8 cellular contexts compared by ENCODE assay signal in the genomic region with DNA sequence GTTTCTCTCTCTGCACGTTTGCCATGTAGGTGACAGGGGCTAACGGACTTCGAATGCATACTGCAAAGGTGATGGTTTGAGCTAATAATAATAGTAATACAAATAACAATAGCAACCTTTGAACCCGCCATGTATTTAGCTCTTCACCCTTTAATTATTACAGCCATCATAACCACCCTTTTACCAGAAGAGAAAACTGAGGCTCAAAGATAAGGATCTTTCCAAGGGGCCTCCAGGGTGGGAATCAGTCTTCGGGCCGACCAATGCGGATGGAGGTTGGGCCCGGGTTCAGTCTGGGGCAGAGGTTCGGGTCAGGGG. TPM values are rescaled to one million over a fixed set of nuclear protein-coding genes. Genes with fewer than 3 reads are reported as not detected.
DNase-seq lines count a peak whose midpoint lies in the region; ATAC-seq, FAIRE-seq and TF ChIP-seq lines count a peak whose summit lies in the region.

No MANE protein-coding gene starts in this region.

- ATAC-seq in HG02588 (IDR thresholded peaks at IDR 0.05; ENCODE audit: unreplicated experiment): no peak

- H3K27me3 ChIP-seq in SJSA1 (replicated peaks) (no peaks in the 10 kb centered on the region), sigmoid colon (no peaks in the 10 kb centered on the region)

- no peak for TF ChIP-seq EP300 in sigmoid colon (IDR thresholded peaks at IDR 0.05)

- intact Hi-C loops in sigmoid colon (cut with DNase I): loop anchor here (1.0 to 5.0 kb wide), 2 partner anchors 39 to 116 kb away; partner anchors contain the start of gene UBE2B

- no peak for TF ChIP-seq POLR2A in sigmoid colon (IDR thresholded peaks at IDR 0.05)
- TF ChIP-seq POLR2A in H54 (IDR thresholded peaks at IDR 0.05; ENCODE audit: low read depth, low read length): no peak

- H3K4me1 ChIP-seq in SJSA1 (replicated peaks): peaks cover 12% of the 10 kb centered on the region
- H3K4me1 ChIP-seq in sigmoid colon: peaks cover 0 to 27% (median 25%) of the 10 kb centered on the region in 4 donors

- 3 to 8% methylated on average over 9 of the region's 9 CpGs for WGBS in sigmoid colon, 2 donors

- H3K27ac ChIP-seq in SJSA1: no peak overlapping the region
- H3K27ac ChIP-seq in sigmoid colon: peak overlapping the region; percentile 80 to 87 (median 84)

- FAIRE-seq in frontal cortex (lab: Jason Lieb, UNC) (no peak), H54 (lab: Jason Lieb, UNC) (no peak)

- H3K9me3 ChIP-seq in SJSA1 (replicated peaks) (no peaks in the 10 kb centered on the region), sigmoid colon (no peaks in the 10 kb centered on the region)

- no peak for DNase-seq in SJSA1 (ENCODE audit: low read depth in 1 of 2, low spot score in 2 of 2)
- DNase-seq in fibroblast of the aortic adventitia (ENCODE audit: low read depth): no peak
- no peak for DNase-seq in sigmoid colon
- DNase-seq in NCI-H446 (lab: John Stamatoyannopoulos, UW): no peak
- DNase-seq in frontal cortex (ENCODE audit: low spot score in 2 of 2): no peak
- DNase-seq in H54 (ENCODE audit: insufficient read length, low spot score): no peak

- H3K36me3 ChIP-seq in SJSA1 (peaks cover 24% of the 10 kb centered on the region), sigmoid colon (peaks cover 0 to 13% (median 4%) of the 10 kb centered on the region in 4 donors)

- TF ChIP-seq CTCF in GM12875 (IDR thresholded peaks at IDR 0.05; ENCODE audit: borderline replicate concordance, insufficient read depth, low read depth, low read length) (no peak), fibroblast of the aortic adventitia (IDR thresholded peaks at IDR 0.05; ENCODE audit: insufficient read depth, low read length) (no peak), sigmoid colon (IDR thresholded peaks at IDR 0.05) (no peak)

- H3K4me3 ChIP-seq in GM12875 (ENCODE audit: low read depth, low read length) (peak overlapping the region; percentile 94), SJSA1 (peak overlapping the region; percentile 72), fibroblast of the aortic adventitia (ENCODE audit: low read depth, low read length) (peak overlapping the region; percentile 90), sigmoid colon (peak overlapping the region; percentile 63 to 88 (median 79))

RNA-seq across cellular contexts. Expression of gene CDKN2AIPNL, which starts 0.5 kb away (rescaled TPM):
- 65.1 and 106 TPM in 2 replicates for total RNA-seq in SJSA1 (2014; rRNA removed; shearing (Covaris generic))
- 6.5 and 36.3 TPM in 2 replicates for total RNA-seq in fibroblast of the aortic adventitia (ENCODE audit: low replicate concordance)
- 10 to 100 TPM; 18.9 to 28.5 (median 21.3) TPM for total RNA-seq in sigmoid colon
- 10 to 100 TPM; 20.4 to 42.5 (median 27.2) TPM for polyA plus RNA-seq in sigmoid colon
- 68.1 TPM for total RNA-seq in frontal cortex

RNA-seq across cellular contexts. Expression of gene UBE2B, which starts 39.8 kb away (rescaled TPM):
- 54.4 and 55.8 TPM in 2 replicates for total RNA-seq in SJSA1 (2014; rRNA removed; shearing (Covaris generic))
- total RNA-seq in fibroblast of the aortic adventitia (ENCODE audit: low replicate concordance) (19.8 and 49.1 TPM in 2 replicates), sigmoid colon (100 to 1,000 TPM in 1 of 4 donors, 10 to 100 TPM in 3; 72.2 to 122 (median 93.9) TPM), frontal cortex (56.7 TPM)
- 100 to 1,000 TPM in 2 of 3 donors, 10 to 100 TPM in 1; 66.8 to 158 (median 148) TPM for polyA plus RNA-seq in sigmoid colon

RNA-seq across cellular contexts. Expression of gene CDKL3, which starts 44.2 kb away (rescaled TPM):
- 0.13 and 0.34 TPM in 2 replicates for total RNA-seq in SJSA1 (2014; rRNA removed; shearing (Covaris generic))
- total RNA-seq in fibroblast of the aortic adventitia (ENCODE audit: low replicate concordance) (0.25 and 4.4 TPM in 2 replicates), sigmoid colon (10 to 100 TPM in 1 of 4 donors, 1 to 10 TPM in 3; 3.3 to 10.5 (median 6.2) TPM), frontal cortex (29.3 TPM)
- polyA plus RNA-seq in sigmoid colon: 1 to 10 TPM in 1 of 3 donors, under 1 TPM in 1, not detected in 1; 0.93 to 1.8 TPM
